ENCODE assay signal across 28 cellular contexts in genomic region chr12:42557586-42558172, GRCh38.
"Had no signal": no experiment of that assay in that cellular context is flagged by ENCODE, and none has a peak within 500 bp of the region (broad histone marks: within the 10 kb centered on the region; RNA-seq: fewer than 3 reads in every experiment).

No MANE protein-coding gene starts in this region.

- H3K79me2 ChIP-seq: parathyroid adenoma had no signal

- H3K27me3 ChIP-seq: brain microvascular endothelial cell, foreskin keratinocyte, right lobe of liver, tibial artery, upper lobe of right lung had no signal

- DNase-seq: activated CD4-positive, alpha-beta T cell treated with anti-CD3 and anti-CD28 coated beads for 36 hours; activated CD4-positive, alpha-beta T cell treated with anti-CD3 and anti-CD28 coated beads, Interleukin-2, amount 50 U/mL, for 4 hours; activated CD4-positive, CD25-positive, alpha-beta regulatory T cell; activated gamma-delta T cell; activated naive CD4-positive, alpha-beta T cell treated with anti-CD3 and anti-CD28 coated beads, Interleukin-2, amount 10 ng/mL, durations not matched to agents 7 days and 5 days; activated naive CD8-positive, alpha-beta T cell treated with anti-CD3 and anti-CD28 coated beads, Interleukin-2, amount 10 ng/mL, durations not matched to agents 7 days and 5 days; amniotic stem cell; brain microvascular endothelial cell; central memory CD4-positive, alpha-beta T cell; endodermal cell; foreskin keratinocyte; mammary epithelial cell; naive B cell; occipital lobe; right lobe of liver; stimulated activated CD4-positive, alpha-beta T cell treated with anti-CD3 and anti-CD28 coated beads, Interleukin-4, amount 100 ng/mL, for 24 hours; stimulated activated naive CD8-positive, alpha-beta T cell treated with anti-CD3 and anti-CD28 coated beads, Interleukin-15, amount 100 ng/mL, for 72 hours; T-helper 1 cell; tibial artery; upper lobe of right lung had no signal

- H2AFZ ChIP-seq: neural progenitor cell, parathyroid adenoma had no signal

- H3K9me3 Mint-ChIP-seq: activated naive CD4-positive, alpha-beta T cell treated with anti-CD3 and anti-CD28 coated beads, Interleukin-2, amount 10 ng/mL, durations not matched to agents 7 days and 5 days; activated naive CD8-positive, alpha-beta T cell treated with anti-CD3 and anti-CD28 coated beads, Interleukin-2, amount 10 ng/mL, durations not matched to agents 7 days and 5 days; activated T-helper 1 cell treated with anti-CD3 and anti-CD28 coated beads, Interleukin-12 subunit alpha, Interleukin-12 subunit beta, Interleukin-2, Interleukin-4 antibody, amounts not matched to agents 30 ng/mL and 10 ng/mL and 1 ng/mL, durations not matched to agents 14 hours and 24 hours and 36 hours; dendritic cell treated with granulocyte-macrophage colony-stimulating factor and Interleukin-4, amounts not matched to agents 40 ng/mL and 50 ng/mL, for 4 days; endodermal cell; naive B cell; neural progenitor cell; stimulated activated effector memory CD8-positive, alpha-beta T cell treated with anti-CD3 and anti-CD28 coated beads, Interleukin-12 subunit alpha, Interleukin-12 subunit beta, amount 100 ng/mL, for 72 hours; stimulated activated naive CD8-positive, alpha-beta T cell treated with anti-CD3 and anti-CD28 coated beads, Interleukin-15, amount 100 ng/mL, for 72 hours; T-helper 2 cell treated with Interferon-gamma antibody and Interleukin-4, amounts not matched to agents 5 μg/mL and 100 μg/mL, for 36 hours had no signal

- H3K27ac Mint-ChIP-seq: activated CD4-positive, alpha-beta T cell treated with anti-CD3 and anti-CD28 coated beads for 36 hours; activated naive CD4-positive, alpha-beta T cell treated with anti-CD3 and anti-CD28 coated beads, Interleukin-2, amount 10 ng/mL, durations not matched to agents 7 days and 5 days; activated naive CD8-positive, alpha-beta T cell treated with anti-CD3 and anti-CD28 coated beads, Interleukin-2, amount 10 ng/mL, durations not matched to agents 7 days and 5 days; activated T-helper 1 cell treated with anti-CD3 and anti-CD28 coated beads, Interleukin-12 subunit alpha, Interleukin-12 subunit beta, Interleukin-2, Interleukin-4 antibody, amounts not matched to agents 30 ng/mL and 10 ng/mL and 1 ng/mL, durations not matched to agents 14 hours and 24 hours and 36 hours; dendritic cell treated with granulocyte-macrophage colony-stimulating factor and Interleukin-4, amounts not matched to agents 40 ng/mL and 50 ng/mL, for 4 days; endodermal cell; naive B cell; neural progenitor cell; stimulated activated effector memory CD8-positive, alpha-beta T cell treated with anti-CD3 and anti-CD28 coated beads, Interleukin-12 subunit alpha, Interleukin-12 subunit beta, amount 100 ng/mL, for 72 hours; stimulated activated naive CD8-positive, alpha-beta T cell treated with anti-CD3 and anti-CD28 coated beads, Interleukin-15, amount 100 ng/mL, for 72 hours; T-helper 2 cell treated with Interferon-gamma antibody and Interleukin-4, amounts not matched to agents 5 μg/mL and 100 μg/mL, for 36 hours had no signal

- H3K36me3 ChIP-seq: brain microvascular endothelial cell, neural progenitor cell, right lobe of liver, tibial artery, upper lobe of right lung had no signal

- H3K4me1 Mint-ChIP-seq: activated CD4-positive, alpha-beta T cell treated with anti-CD3 and anti-CD28 coated beads for 36 hours; activated naive CD4-positive, alpha-beta T cell treated with anti-CD3 and anti-CD28 coated beads, Interleukin-2, amount 10 ng/mL, durations not matched to agents 7 days and 5 days; activated naive CD8-positive, alpha-beta T cell treated with anti-CD3 and anti-CD28 coated beads, Interleukin-2, amount 10 ng/mL, durations not matched to agents 7 days and 5 days; endodermal cell; stimulated activated effector memory CD8-positive, alpha-beta T cell treated with anti-CD3 and anti-CD28 coated beads, Interleukin-12 subunit alpha, Interleukin-12 subunit beta, amount 100 ng/mL, for 72 hours; stimulated activated naive CD8-positive, alpha-beta T cell treated with anti-CD3 and anti-CD28 coated beads, Interleukin-15, amount 100 ng/mL, for 72 hours had no signal

- H3K36me3 Mint-ChIP-seq: activated naive CD4-positive, alpha-beta T cell treated with anti-CD3 and anti-CD28 coated beads, Interleukin-2, amount 10 ng/mL, durations not matched to agents 7 days and 5 days; activated naive CD8-positive, alpha-beta T cell treated with anti-CD3 and anti-CD28 coated beads, Interleukin-2, amount 10 ng/mL, durations not matched to agents 7 days and 5 days; naive B cell; neural progenitor cell; stimulated activated effector memory CD8-positive, alpha-beta T cell treated with anti-CD3 and anti-CD28 coated beads, Interleukin-12 subunit alpha, Interleukin-12 subunit beta, amount 100 ng/mL, for 72 hours had no signal

- H3K4me3 ChIP-seq: neural progenitor cell, right lobe of liver, skin epidermis, tibial artery, upper lobe of right lung had no signal

- H3K4me1 ChIP-seq: foreskin keratinocyte, neural progenitor cell, parathyroid adenoma, right lobe of liver, tibial artery had no signal

- ATAC-seq: activated CD4-positive, alpha-beta T cell treated with anti-CD3 and anti-CD28 coated beads for 36 hours; esophagus mucosa; foreskin keratinocyte; right lobe of liver; stimulated activated effector memory CD8-positive, alpha-beta T cell treated with anti-CD3 and anti-CD28 coated beads, Interleukin-12 subunit alpha, Interleukin-12 subunit beta, amount 100 ng/mL, for 72 hours; stimulated activated naive CD8-positive, alpha-beta T cell treated with anti-CD3 and anti-CD28 coated beads, Interleukin-15, amount 100 ng/mL, for 72 hours had no signal

- H3K4me3 Mint-ChIP-seq: activated CD4-positive, alpha-beta T cell treated with anti-CD3 and anti-CD28 coated beads for 36 hours; activated naive CD4-positive, alpha-beta T cell treated with anti-CD3 and anti-CD28 coated beads, Interleukin-2, amount 10 ng/mL, durations not matched to agents 7 days and 5 days; activated naive CD8-positive, alpha-beta T cell treated with anti-CD3 and anti-CD28 coated beads, Interleukin-2, amount 10 ng/mL, durations not matched to agents 7 days and 5 days; activated T-helper 1 cell treated with anti-CD3 and anti-CD28 coated beads, Interleukin-12 subunit alpha, Interleukin-12 subunit beta, Interleukin-2, Interleukin-4 antibody, amounts not matched to agents 30 ng/mL and 10 ng/mL and 1 ng/mL, durations not matched to agents 14 hours and 24 hours and 36 hours; dendritic cell treated with granulocyte-macrophage colony-stimulating factor and Interleukin-4, amounts not matched to agents 40 ng/mL and 50 ng/mL, for 4 days; endodermal cell; naive B cell; neural progenitor cell; stimulated activated effector memory CD8-positive, alpha-beta T cell treated with anti-CD3 and anti-CD28 coated beads, Interleukin-12 subunit alpha, Interleukin-12 subunit beta, amount 100 ng/mL, for 72 hours; stimulated activated naive CD8-positive, alpha-beta T cell treated with anti-CD3 and anti-CD28 coated beads, Interleukin-15, amount 100 ng/mL, for 72 hours; T-helper 2 cell treated with Interferon-gamma antibody and Interleukin-4, amounts not matched to agents 5 μg/mL and 100 μg/mL, for 36 hours had no signal

- H3K4me2 ChIP-seq: neural progenitor cell had no signal

- H3K9me3 ChIP-seq: right lobe of liver, tibial artery, upper lobe of right lung had no signal

- H3K9ac ChIP-seq: neural progenitor cell, parathyroid adenoma had no signal

- H3K27ac ChIP-seq: brain microvascular endothelial cell, foreskin keratinocyte, neural progenitor cell, parathyroid adenoma, right lobe of liver, skin epidermis, tibial artery, upper lobe of right lung had no signal
